ENCODE assay signal across 1 cellular context in genomic region chr11:61446211-61446651, GRCh38.
TF ChIP-seq lines count a peak whose summit lies in the region.

No MANE protein-coding gene starts in this region.

TF ChIP-seq in HepG2, 621 proteins besides CTCF, POLR2A, EP300 and RAD21 (continued from another document):
- TF ChIP-seq ZNF775 (CRISPR knock-in tag; IDR thresholded peaks at IDR 0.05; ENCODE audit: borderline replicate concordance) (no peak), ZNF501 (CRISPR knock-in tag; IDR thresholded peaks at IDR 0.05) (peak; percentile 59), ZNF296 (CRISPR knock-in tag; conservative IDR thresholded peaks at IDR 0.05) (no peak), ZNF280B (CRISPR knock-in tag; IDR thresholded peaks at IDR 0.05; ENCODE audit: borderline replicate concordance) (0 out of 2 replicates have a peak, but pooled peaks have one; percentile 47), HMGXB4 (CRISPR knock-in tag; IDR thresholded peaks at IDR 0.05; ENCODE audit: borderline replicate concordance in 1 of 2, low read depth in 1 of 2) (peak in 1 of 2 experiments; percentile 55; a peak in 1 of 4 replicates), CEBPG (CRISPR knock-in tag; IDR thresholded peaks at IDR 0.05) (peak; percentile 39; the same call in 1 of the 2 replicates), ZGPAT (CRISPR knock-in tag; IDR thresholded peaks at IDR 0.05) (no peak), FOXP1 (IDR thresholded peaks at IDR 0.05) (no peak), FOXP1 (CRISPR knock-in tag; IDR thresholded peaks at IDR 0.05) (no peak), HDAC2 (CRISPR knock-in tag; IDR thresholded peaks at IDR 0.05) (peak; percentile 28; the same call in 1 of the 2 replicates), HOXD1 (CRISPR knock-in tag; IDR thresholded peaks at IDR 0.05) (no peak), MAFF (IDR thresholded peaks at IDR 0.05; ENCODE audit: low read depth, low read length) (peak; percentile 91), ZNF44 (CRISPR knock-in tag; IDR thresholded peaks at IDR 0.05) (peak; percentile 83; the same call in 1 of the 2 replicates), SMC3 (IDR thresholded peaks at IDR 0.05; ENCODE audit: low read length) (peak; percentile 73), XRCC5 (optimal IDR thresholded peaks at IDR 0.05; ENCODE audit: low read length) (peak; percentile 97), MEIS1 (CRISPR knock-in tag; IDR thresholded peaks at IDR 0.05; ENCODE audit: borderline replicate concordance) (peak; percentile 40; the same call in 1 of the 2 replicates), NR1H2 (CRISPR knock-in tag; IDR thresholded peaks at IDR 0.05; ENCODE audit: borderline replicate concordance, low read depth) (no peak), CBFB (CRISPR knock-in tag; IDR thresholded peaks at IDR 0.05) (0 out of 2 replicates have a peak, but pooled peaks have one; percentile 9), MIER3 (CRISPR knock-in tag; IDR thresholded peaks at IDR 0.05; ENCODE audit: borderline replicate concordance) (0 out of 2 replicates have a peak, but pooled peaks have one; percentile 14), ZNF274 (CRISPR knock-in tag; IDR thresholded peaks at IDR 0.05) (no peak), PITX1 (CRISPR knock-in tag; IDR thresholded peaks at IDR 0.05) (peak; percentile 56; the same call in 1 of the 2 replicates), MAX (IDR thresholded peaks at IDR 0.05) (0 out of 2 replicates have a peak, but pooled peaks have one; percentile 23), PATZ1 (CRISPR knock-in tag; IDR thresholded peaks at IDR 0.05) (peak; percentile 15; the same call in 1 of the 2 replicates), TEAD3 (CRISPR knock-in tag; optimal IDR thresholded peaks at IDR 0.05; ENCODE audit: borderline replicate concordance) (peak; percentile 75), ZNF350 (CRISPR knock-in tag; IDR thresholded peaks at IDR 0.05; ENCODE audit: borderline replicate concordance, low read depth) (peak; percentile 30; the same call in 1 of the 2 replicates), ZNF12 (CRISPR knock-in tag; IDR thresholded peaks at IDR 0.05) (0 out of 2 replicates have a peak, but pooled peaks have one; percentile 51), RXRB (CRISPR knock-in tag; IDR thresholded peaks at IDR 0.05; ENCODE audit: borderline replicate concordance) (0 out of 2 replicates have a peak, but pooled peaks have one; percentile 16)
- TF ChIP-seq, protein P1, sequence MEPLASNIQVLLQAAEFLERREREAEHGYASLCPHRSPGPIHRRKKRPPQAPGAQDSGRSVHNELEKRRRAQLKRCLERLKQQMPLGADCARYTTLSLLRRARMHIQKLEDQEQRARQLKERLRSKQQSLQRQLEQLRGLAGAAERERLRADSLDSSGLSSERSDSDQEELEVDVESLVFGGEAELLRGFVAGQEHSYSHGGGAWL (CRISPR knock-in tag; IDR thresholded peaks at IDR 0.05): no peak
- TF ChIP-seq, protein P2, sequence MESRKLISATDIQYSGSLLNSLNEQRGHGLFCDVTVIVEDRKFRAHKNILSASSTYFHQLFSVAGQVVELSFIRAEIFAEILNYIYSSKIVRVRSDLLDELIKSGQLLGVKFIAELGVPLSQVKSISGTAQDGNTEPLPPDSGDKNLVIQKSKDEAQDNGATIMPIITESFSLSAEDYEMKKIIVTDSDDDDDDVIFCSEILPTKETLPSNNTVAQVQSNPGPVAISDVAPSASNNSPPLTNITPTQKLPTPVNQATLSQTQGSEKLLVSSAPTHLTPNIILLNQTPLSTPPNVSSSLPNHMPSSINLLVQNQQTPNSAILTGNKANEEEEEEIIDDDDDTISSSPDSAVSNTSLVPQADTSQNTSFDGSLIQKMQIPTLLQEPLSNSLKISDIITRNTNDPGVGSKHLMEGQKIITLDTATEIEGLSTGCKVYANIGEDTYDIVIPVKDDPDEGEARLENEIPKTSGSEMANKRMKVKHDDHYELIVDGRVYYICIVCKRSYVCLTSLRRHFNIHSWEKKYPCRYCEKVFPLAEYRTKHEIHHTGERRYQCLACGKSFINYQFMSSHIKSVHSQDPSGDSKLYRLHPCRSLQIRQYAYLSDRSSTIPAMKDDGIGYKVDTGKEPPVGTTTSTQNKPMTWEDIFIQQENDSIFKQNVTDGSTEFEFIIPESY (CRISPR knock-in tag; IDR thresholded peaks at IDR 0.05): peak; percentile 48; the same call in 1 of the 2 replicates
